2 cellular contexts compared by ENCODE assay signal in the genomic region with DNA sequence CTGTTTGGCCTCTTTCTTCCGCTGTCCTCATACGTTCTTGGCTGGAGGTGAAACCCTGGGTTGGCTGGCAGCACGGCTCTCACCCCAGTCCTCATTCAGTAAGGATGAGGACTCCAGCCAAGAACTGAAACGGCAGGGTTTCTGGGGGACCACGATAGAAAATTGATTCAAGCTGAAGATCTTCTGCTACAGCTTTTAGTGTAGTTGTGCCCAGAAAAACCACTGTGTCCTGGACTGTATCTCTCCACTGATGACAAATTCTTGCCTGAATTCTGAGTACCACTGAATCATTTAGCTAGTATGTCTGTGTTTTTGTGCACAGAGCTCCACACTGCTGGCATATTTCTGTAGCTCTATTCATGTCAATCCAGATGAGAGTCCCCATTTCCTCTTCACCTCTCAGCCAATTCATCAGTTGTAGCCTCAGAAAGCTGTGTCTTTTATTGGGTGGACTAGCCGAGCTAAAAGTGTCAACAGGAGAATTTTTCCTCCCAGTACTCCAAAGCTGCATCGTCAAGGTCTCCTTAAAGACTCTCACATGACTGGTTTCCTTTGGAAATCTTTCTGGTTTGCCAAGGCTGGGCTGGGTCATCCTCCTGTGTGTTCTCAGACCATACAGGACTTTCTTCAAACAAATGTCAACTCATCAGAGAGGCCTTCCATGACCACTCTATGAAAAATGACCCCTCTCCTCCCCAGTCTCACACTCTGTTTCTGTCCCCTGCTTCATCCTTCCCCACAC.
TF ChIP-seq lines count a peak whose summit lies in the region.

No MANE protein-coding gene starts in this region.

TF ChIP-seq in SK-N-SH treated with all-trans-retinoic acid at 6 μM for 48 hours, 23 proteins besides CTCF, POLR2A, EP300 and RAD21:
- TF ChIP-seq TOX (CRISPR knock-in tag; IDR thresholded peaks at IDR 0.05; ENCODE audit: borderline replicate concordance) = no peak
- TF ChIP-seq ZNF565 (CRISPR knock-in tag; conservative IDR thresholded peaks at IDR 0.05; ENCODE audit: low read depth) = no peak
- no peak for TF ChIP-seq RARB (CRISPR knock-in tag; IDR thresholded peaks at IDR 0.05)
- no peak for TF ChIP-seq SNAI2 (CRISPR knock-in tag; IDR thresholded peaks at IDR 0.05)
- no peak for TF ChIP-seq GLIS3 (CRISPR knock-in tag; IDR thresholded peaks at IDR 0.05)
- TF ChIP-seq ZFP3 (CRISPR knock-in tag; IDR thresholded peaks at IDR 0.05) = no peak
- TF ChIP-seq, protein P1, sequence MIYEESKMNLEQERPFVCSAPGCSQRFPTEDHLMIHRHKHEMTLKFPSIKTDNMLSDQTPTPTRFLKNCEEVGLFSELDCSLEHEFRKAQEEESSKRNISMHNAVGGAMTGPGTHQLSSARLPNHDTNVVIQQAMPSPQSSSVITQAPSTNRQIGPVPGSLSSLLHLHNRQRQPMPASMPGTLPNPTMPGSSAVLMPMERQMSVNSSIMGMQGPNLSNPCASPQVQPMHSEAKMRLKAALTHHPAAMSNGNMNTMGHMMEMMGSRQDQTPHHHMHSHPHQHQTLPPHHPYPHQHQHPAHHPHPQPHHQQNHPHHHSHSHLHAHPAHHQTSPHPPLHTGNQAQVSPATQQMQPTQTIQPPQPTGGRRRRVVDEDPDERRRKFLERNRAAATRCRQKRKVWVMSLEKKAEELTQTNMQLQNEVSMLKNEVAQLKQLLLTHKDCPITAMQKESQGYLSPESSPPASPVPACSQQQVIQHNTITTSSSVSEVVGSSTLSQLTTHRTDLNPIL (CRISPR knock-in tag; IDR thresholded peaks at IDR 0.05; ENCODE audit: low read depth) = no peak

TF ChIP-seq in H1, 55 proteins besides CTCF, POLR2A, EP300 and RAD21:
- TF ChIP-seq CHD2 (IDR thresholded peaks at IDR 0.05; ENCODE audit: low read length) (no peak), RNF2 (IDR thresholded peaks at IDR 0.05; ENCODE audit: borderline replicate concordance, low read depth, low read length, missing control alignments, poor library complexity, severe bottlenecking) (no peak), HDAC6 (IDR thresholded peaks at IDR 0.05; ENCODE audit: low read depth, low read length) (no peak), CEBPB (IDR thresholded peaks at IDR 0.05; ENCODE audit: low read depth, low read length) (no peak), CBX5 (IDR thresholded peaks at IDR 0.05; ENCODE audit: low read depth, low read length) (no peak), MAFK (IDR thresholded peaks at IDR 0.05; ENCODE audit: low read depth, low read length) (no peak), TBP (IDR thresholded peaks at IDR 0.05; ENCODE audit: low read depth, low read length) (no peak), SP2 (IDR thresholded peaks at IDR 0.05; ENCODE audit: low read length) (no peak), GABPA (IDR thresholded peaks at IDR 0.05; ENCODE audit: borderline replicate concordance, insufficient read depth, low read length) (no peak), SP1 (IDR thresholded peaks at IDR 0.05; ENCODE audit: low read depth, low read length) (no peak), CHD7 (IDR thresholded peaks at IDR 0.05; ENCODE audit: insufficient replicate concordance, low read length) (no peak), BACH1 (IDR thresholded peaks at IDR 0.05; ENCODE audit: low read length) (no peak), CBX8 (IDR thresholded peaks at IDR 0.05; ENCODE audit: borderline replicate concordance, low read depth, low read length) (no peak), RBBP5 (IDR thresholded peaks at IDR 0.05; ENCODE audit: borderline replicate concordance, low read depth, low read length) (no peak), SIX5 (IDR thresholded peaks at IDR 0.05; ENCODE audit: low read depth, low read length) (no peak), JUN (IDR thresholded peaks at IDR 0.05; ENCODE audit: low read depth, low read length) (no peak), JUND (IDR thresholded peaks at IDR 0.05; ENCODE audit: low read length) (no peak), SIN3A (conservative IDR thresholded peaks at IDR 0.05 in 1 of 2, IDR thresholded peaks at IDR 0.05 in 1 of 2; ENCODE audit: low read depth in 1 of 2, low read length in 2 of 2) (no peak), HDAC2 (IDR thresholded peaks at IDR 0.05; ENCODE audit: borderline replicate concordance in 1 of 2, low read depth in 2 of 2, low read length in 2 of 2) (no peak), CHD1 (IDR thresholded peaks at IDR 0.05; ENCODE audit: low read depth, low read length) (no peak)
